27 cellular contexts compared by ENCODE assay signal in genomic region chr20:56212071-56212470, GRCh38. TPM values are rescaled to one million over a fixed set of nuclear protein-coding genes. Genes with fewer than 3 reads are reported as not detected.
"Had no signal": no experiment of that assay in that cellular context is flagged by ENCODE, and none has a peak within 500 bp of the region (broad histone marks: within the 10 kb centered on the region; RNA-seq: fewer than 3 reads in every experiment).

No MANE protein-coding gene starts in this region.

- ATAC-seq: body of pancreas, heart right ventricle, left lobe of liver, lower lobe of right lung, right cardiac atrium, upper lobe of right lung had no signal

- H3K9me3 ChIP-seq: body of pancreas, esophagus squamous epithelium, heart right ventricle, lower lobe of right lung, thyroid gland, upper lobe of right lung had no signal

- H3K4me3 ChIP-seq: body of pancreas, cardiac muscle cell, esophagus squamous epithelium, heart right ventricle, lower lobe of right lung, thyroid gland, upper lobe of right lung had no signal

- H3K4me1 ChIP-seq: body of pancreas, heart right ventricle, lower lobe of right lung, parathyroid adenoma, thyroid gland, upper lobe of right lung had no signal

- H3K27ac Mint-ChIP-seq: activated CD4-positive, alpha-beta memory T cell treated with anti-CD3 and anti-CD28 coated beads for 36 hours; activated naive CD4-positive, alpha-beta T cell treated with anti-CD3 and anti-CD28 coated beads, Interleukin-2, amount 10 ng/mL, durations not matched to agents 7 days and 5 days; endodermal cell; stimulated activated naive CD8-positive, alpha-beta T cell treated with anti-CD3 and anti-CD28 coated beads, Interleukin-15, Interleukin-2, amounts not matched to agents 100 ng/mL and 50 ng/mL, for 24 hours had no signal

- H3K4me3 Mint-ChIP-seq: activated CD4-positive, alpha-beta memory T cell treated with anti-CD3 and anti-CD28 coated beads for 36 hours; activated naive CD4-positive, alpha-beta T cell treated with anti-CD3 and anti-CD28 coated beads, Interleukin-2, amount 10 ng/mL, durations not matched to agents 7 days and 5 days; endodermal cell; naive B cell; stimulated activated naive CD8-positive, alpha-beta T cell treated with anti-CD3 and anti-CD28 coated beads, Interleukin-15, Interleukin-2, amounts not matched to agents 100 ng/mL and 50 ng/mL, for 24 hours had no signal

- H3K27me3 ChIP-seq: body of pancreas, cardiac muscle cell, esophagus squamous epithelium, thyroid gland, upper lobe of right lung had no signal

- H3K36me3 ChIP-seq: cardiac muscle cell, esophagus squamous epithelium, heart right ventricle, lower lobe of right lung, thyroid gland, upper lobe of right lung had no signal

- H3K79me2 ChIP-seq: parathyroid adenoma had no signal

- H3K9me3 Mint-ChIP-seq: activated CD4-positive, alpha-beta memory T cell treated with anti-CD3 and anti-CD28 coated beads for 36 hours; activated naive CD4-positive, alpha-beta T cell treated with anti-CD3 and anti-CD28 coated beads, Interleukin-2, amount 10 ng/mL, durations not matched to agents 7 days and 5 days; stimulated activated naive CD8-positive, alpha-beta T cell treated with anti-CD3 and anti-CD28 coated beads, Interleukin-15, Interleukin-2, amounts not matched to agents 100 ng/mL and 50 ng/mL, for 24 hours had no signal

- DNase-seq: activated CD4-positive, alpha-beta memory T cell treated with anti-CD3 and anti-CD28 coated beads for 36 hours; activated CD4-positive, alpha-beta T cell treated with anti-CD3 and anti-CD28 coated beads for 48 hours; activated effector memory CD4-positive, alpha-beta T cell treated with anti-CD3 and anti-CD28 coated beads, Interleukin-2, amount 50 U/mL, for 16 hours; activated naive CD4-positive, alpha-beta T cell treated with anti-CD3 and anti-CD28 coated beads, Interleukin-2, amount 10 ng/mL, durations not matched to agents 7 days and 5 days; body of pancreas; cortex of kidney; endodermal cell; esophagus squamous epithelium; heart right ventricle; kidney; lower lobe of right lung; naive B cell; nucleus accumbens; right cardiac atrium; stimulated activated CD4-positive, alpha-beta T cell treated with anti-CD3 and anti-CD28 coated beads, Interleukin-12 subunit alpha, Interleukin-12 subunit beta, amount 100 ng/mL, for 4 hours; stimulated activated CD4-positive, alpha-beta T cell treated with anti-CD3 and anti-CD28 coated beads, Interleukin-4, amount 100 ng/mL, for 4 hours; thyroid gland; upper lobe of right lung had no signal

- H3K36me3 Mint-ChIP-seq: activated CD4-positive, alpha-beta memory T cell treated with anti-CD3 and anti-CD28 coated beads for 36 hours; activated naive CD4-positive, alpha-beta T cell treated with anti-CD3 and anti-CD28 coated beads, Interleukin-2, amount 10 ng/mL, durations not matched to agents 7 days and 5 days; naive B cell had no signal

- H3K27ac ChIP-seq: body of pancreas, cardiac muscle cell, esophagus squamous epithelium, heart right ventricle, lower lobe of right lung, parathyroid adenoma, thyroid gland, upper lobe of right lung had no signal

- H3K4me1 Mint-ChIP-seq: activated naive CD4-positive, alpha-beta T cell treated with anti-CD3 and anti-CD28 coated beads, Interleukin-2, amount 10 ng/mL, durations not matched to agents 7 days and 5 days; endodermal cell; naive B cell had no signal

- H2AFZ ChIP-seq: parathyroid adenoma had no signal

RNA-seq across cellular contexts. Expression of gene MC3R, which starts 36.5 kb away (rescaled TPM):
- total RNA-seq: activated CD4-positive, alpha-beta memory T cell treated with anti-CD3 and anti-CD28 coated beads for 36 hours; body of pancreas; cardiac muscle cell; cerebellum; endodermal cell; esophagus squamous epithelium; heart right ventricle; kidney; left lobe of liver; lower lobe of right lung; mesenteric fat pad; mucosa of gallbladder; pulmonary artery endothelial cell; right cardiac atrium; thyroid gland; upper lobe of right lung had no signal
- polyA plus RNA-seq: cardiac muscle cell, heart right ventricle, neural cell, right cardiac atrium had no signal
